15 cellular contexts compared by ENCODE assay signal in the genomic region with DNA sequence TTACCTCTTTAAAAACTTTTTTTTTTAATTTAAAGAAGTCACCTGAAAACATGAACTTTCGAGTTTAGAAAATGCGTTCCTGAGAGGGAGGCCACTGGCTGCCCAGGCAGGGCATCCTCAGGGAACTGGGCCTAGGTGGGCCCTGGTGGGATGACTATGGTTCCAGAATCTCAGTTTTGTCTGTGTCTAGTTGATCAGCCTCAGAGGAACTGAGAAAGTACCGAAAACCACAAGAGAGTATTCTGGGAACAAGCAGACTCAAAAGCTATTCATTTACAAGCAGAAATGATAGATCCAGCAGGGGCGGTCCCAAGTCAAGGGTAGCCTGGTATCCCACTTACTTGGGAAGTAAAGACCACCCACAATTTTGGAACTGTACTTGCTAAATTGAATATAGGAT. TPM values are rescaled to one million over a fixed set of nuclear protein-coding genes. Genes with fewer than 3 reads are reported as not detected.
DNase-seq lines count a peak whose midpoint lies in the region; ATAC-seq, FAIRE-seq and TF ChIP-seq lines count a peak whose summit lies in the region.
"Had no signal": no experiment of that assay in that cellular context is flagged by ENCODE, and none has a peak within 500 bp of the region (broad histone marks: within the 10 kb centered on the region; RNA-seq: fewer than 3 reads in every experiment).

No MANE protein-coding gene starts in this region.

- H3K4me1 Mint-ChIP-seq in immature natural killer cell, result no peaks in the 10 kb centered on the region

- DNase-seq in keratinocyte (ENCODE audit: low read depth, low spot score) (no peak), immature natural killer cell (no peak), caudate nucleus (lab: John Stamatoyannopoulos, UW) (no peak), hippocampal formation (lab: John Stamatoyannopoulos, UW) (no peak)
- DNase-seq in activated CD4-positive, alpha-beta T cell treated with anti-CD3 and anti-CD28 coated beads, Interleukin-2, amount 50 U/mL, for 1 hour, result no peak
- DNase-seq: activated CD8-positive, alpha-beta T cell treated with anti-CD3 and anti-CD28 coated beads, Interleukin-2, amount 10 ng/mL, durations not matched to agents 7 days and 5 days; H7; NCI-H2227 treated with DMSO at 0.1 percent for 48 hours; pancreas; SK-N-SH; stomach had no signal

- H3K27ac Mint-ChIP-seq in immature natural killer cell, result no peak overlapping the region
- H3K27ac Mint-ChIP-seq: activated CD8-positive, alpha-beta T cell treated with anti-CD3 and anti-CD28 coated beads, Interleukin-2, amount 10 ng/mL, durations not matched to agents 7 days and 5 days had no signal

- H3K79me2 ChIP-seq in keratinocyte (ENCODE audit: control insufficient read depth, insufficient read depth, low read length), result peaks cover 75% of the 10 kb centered on the region

- dilution Hi-C loops in keratinocyte (cut with MboI; ENCODE audit: extremely low pct_ligation_motif_present, low sequenced_read_pairs), result no loop called here

- H3K27ac ChIP-seq in keratinocyte (ENCODE audit: control insufficient read depth, insufficient read depth, low read length) (peak overlapping the region; percentile 72), caudate nucleus (ENCODE audit: low read depth, low read length) (no peak overlapping the region)
- H3K27ac ChIP-seq: pancreas, VCaP had no signal

- H2AFZ ChIP-seq in keratinocyte (ENCODE audit: control insufficient read depth, low read length), result no peak overlapping the region

- H3K9me3 Mint-ChIP-seq in immature natural killer cell, result no peaks in the 10 kb centered on the region

- peaks cover 0 to 3% of the 10 kb centered on the region in 2 experiments for H3K36me3 ChIP-seq in keratinocyte (ENCODE audit: control insufficient read depth in 2 of 2, extremely low read depth in 1 of 2, insufficient read depth in 2 of 2, low read length in 2 of 2)
- H3K36me3 ChIP-seq: pancreas had no signal

- H3K9me1 ChIP-seq in keratinocyte (ENCODE audit: control insufficient read depth, extremely low read depth, insufficient read depth, low read length), result no peaks in the 10 kb centered on the region

- H4K20me1 ChIP-seq in keratinocyte (ENCODE audit: control insufficient read depth, extremely low read depth, insufficient read depth, low read length), result no peaks in the 10 kb centered on the region

- H3K4me1 ChIP-seq in keratinocyte (ENCODE audit: control insufficient read depth, extremely low read depth, insufficient read depth, low read length), result peaks cover 62% of the 10 kb centered on the region

- ATAC-seq in GM18520 (IDR thresholded peaks at IDR 0.05; ENCODE audit: unreplicated experiment) (peak; percentile 74), GM21381 (IDR thresholded peaks at IDR 0.05; ENCODE audit: unreplicated experiment) (peak; percentile 78), HG03066 (IDR thresholded peaks at IDR 0.05; ENCODE audit: low read depth, unreplicated experiment) (peak; percentile 71)
- ATAC-seq: activated CD8-positive, alpha-beta T cell treated with anti-CD3 and anti-CD28 coated beads, Interleukin-2, amount 10 ng/mL, durations not matched to agents 7 days and 5 days; pancreas had no signal

- H3K9me3 ChIP-seq in keratinocyte (ENCODE audit: control insufficient read depth, low read depth, low read length), result no peaks in the 10 kb centered on the region
- H3K9me3 ChIP-seq: pancreas, SK-N-SH, stomach had no signal

- H3K9ac ChIP-seq in keratinocyte (ENCODE audit: control insufficient read depth, extremely low read depth, insufficient read depth, low read length), result no peak overlapping the region
- H3K9ac ChIP-seq: SK-N-SH had no signal

- no peak overlapping the region for H3K4me3 ChIP-seq in keratinocyte (ENCODE audit: control insufficient read depth in 2 of 3, extremely low read depth in 1 of 3, insufficient read depth in 2 of 3, low read depth in 1 of 3, low read length in 3 of 3)
- H3K4me3 ChIP-seq: pancreas, stomach had no signal

- no peaks in the 10 kb centered on the region for H3K36me3 Mint-ChIP-seq in immature natural killer cell

- no peaks in the 10 kb centered on the region for H3K27me3 ChIP-seq in keratinocyte (ENCODE audit: control insufficient read depth, extremely low read depth, insufficient read depth, low read length)
- H3K27me3 ChIP-seq: pancreas, stomach had no signal

- no peak overlapping the region for H3K4me3 Mint-ChIP-seq in immature natural killer cell
- H3K4me3 Mint-ChIP-seq: activated CD8-positive, alpha-beta T cell treated with anti-CD3 and anti-CD28 coated beads, Interleukin-2, amount 10 ng/mL, durations not matched to agents 7 days and 5 days had no signal

- H3K27me3 Mint-ChIP-seq in immature natural killer cell (ENCODE audit: low read depth in 3 of 3), result peaks cover 3 to 6% (median 5%) of the 10 kb centered on the region in 3 donors

- FAIRE-seq in keratinocyte (lab: Jason Lieb, UNC), result no peak
- FAIRE-seq: pancreas had no signal

- no peak for TF ChIP-seq CTCF in keratinocyte (optimal IDR thresholded peaks at IDR 0.05 in 1 of 3, IDR thresholded peaks at IDR 0.05 in 1 of 3, conservative IDR thresholded peaks at IDR 0.05 in 1 of 3; ENCODE audit: extremely low read depth in 1 of 3, insufficient read depth in 2 of 3, low read length in 3 of 3)

- H3K4me2 ChIP-seq in keratinocyte (ENCODE audit: control insufficient read depth, extremely low read depth, insufficient read depth, low read depth, low read length), result no peak overlapping the region
- H3K4me2 ChIP-seq: SK-N-SH had no signal

RNA-seq across cellular contexts. Expression of gene WWTR1, which starts 10.5 kb away (rescaled TPM):
- polyA plus RNA-seq in keratinocyte (31.9 to 93.4 TPM (median 77.3 TPM) in 3 replicates), immature natural killer cell (not detected)
- polyA plus RNA-seq in keratinocyte (2011; ENCODE audit: low read depth), result 13.9 TPM
- polyA plus RNA-seq in keratinocyte (2011; cell fraction: cytosol; rRNA removed), result 48.1 and 73.9 TPM in 2 replicates
- 68.1 and 79.7 TPM in 2 replicates for polyA plus RNA-seq in keratinocyte (2011; cell fraction: nucleus; rRNA removed)
- polyA plus RNA-seq in keratinocyte (2012; ENCODE audit: low replicate concordance), result 22.1 and 51.6 TPM in 2 replicates
- polyA minus RNA-seq in keratinocyte, result 60.8 to 125 TPM (median 104 TPM) in 3 replicates
- polyA minus RNA-seq in keratinocyte (2011; cell fraction: cytosol; rRNA and poly(A)+ RNA removed), result 55.6 TPM
- 32.2 and 71.4 TPM in 2 replicates for polyA minus RNA-seq in keratinocyte (2011; cell fraction: nucleus; rRNA and poly(A)+ RNA removed)

Comparison
In these comparisons a context has a peak if more than half of its experiments do, and no peak if none do; other contexts are left out.
1. RNA of gene WWTR1, which starts 10.5 kb away (polyA plus RNA-seq): 13.9 to 93.4 TPM in keratinocyte; not detected in immature natural killer cell; every median in the first group is over 10 times any median in the second.
2. Peak in every context shown above with its lines, with median percentiles within 50 percentile points of each other: ATAC-seq.